ENCODE assay signal across 27 cellular contexts in genomic region chr3:154656496-154656895, GRCh38.
"Had no signal": no experiment of that assay in that cellular context is flagged by ENCODE, and none has a peak within 500 bp of the region (broad histone marks: within the 10 kb centered on the region; RNA-seq: fewer than 3 reads in every experiment).

No MANE protein-coding gene starts in this region.

- H3K27ac Mint-ChIP-seq: naive thymus-derived CD4-positive, alpha-beta T cell; natural killer cell treated with Interleukin-12 subunit alpha and Interleukin-12 subunit beta and Interleukin-15 and Interleukin-18, amount 100 ng/mL, for 72 hours; progenitor cell of endocrine pancreas; stimulated activated naive B cell treated with anti-CD40 and anti-IgM and Interleukin-4, amounts not matched to agents 10 μg/mL and 1 μg/mL and 100 μg/mL, for 72 hours had no signal

- H3K27me3 ChIP-seq: left lung, ovary, right atrium auricular region, right lobe of liver, stomach, testis, thyroid gland, transverse colon, upper lobe of left lung, vagina had no signal

- H3K9me3 Mint-ChIP-seq: stimulated activated naive B cell treated with anti-CD40 and anti-IgM and Interleukin-4, amounts not matched to agents 10 μg/mL and 1 μg/mL and 100 μg/mL, for 72 hours had no signal

- H3K4me3 Mint-ChIP-seq: naive thymus-derived CD4-positive, alpha-beta T cell; natural killer cell treated with Interleukin-12 subunit alpha and Interleukin-12 subunit beta and Interleukin-15 and Interleukin-18, amount 100 ng/mL, for 72 hours; stimulated activated naive B cell treated with anti-CD40 and anti-IgM and Interleukin-4, amounts not matched to agents 10 μg/mL and 1 μg/mL and 100 μg/mL, for 72 hours had no signal

- H3K9me3 ChIP-seq: left lung, lower lobe of right lung, ovary, right atrium auricular region, right lobe of liver, stomach, testis, thyroid gland, transverse colon, upper lobe of left lung, vagina had no signal

- H3K27me3 Mint-ChIP-seq: naive thymus-derived CD4-positive, alpha-beta T cell; natural killer cell treated with Interleukin-12 subunit alpha and Interleukin-12 subunit beta and Interleukin-15 and Interleukin-18, amount 100 ng/mL, for 72 hours; stimulated activated naive B cell treated with anti-CD40 and anti-IgM and Interleukin-4, amounts not matched to agents 10 μg/mL and 1 μg/mL and 100 μg/mL, for 72 hours had no signal

- H3K4me1 ChIP-seq: left lung, lower lobe of right lung, right atrium auricular region, right lobe of liver, stomach, testis, thyroid gland, transverse colon, upper lobe of left lung, vagina had no signal

- H3K27ac ChIP-seq: left lung, lower lobe of right lung, ovary, right atrium auricular region, right lobe of liver, skin epidermis, stomach, testis, thyroid gland, transverse colon, upper lobe of left lung, vagina had no signal

- ATAC-seq: left colon; left lung; lower lobe of right lung; naive thymus-derived CD4-positive, alpha-beta T cell; natural killer cell treated with Interleukin-12 subunit alpha and Interleukin-12 subunit beta and Interleukin-15 and Interleukin-18, amount 100 ng/mL, for 72 hours; right lobe of liver; stimulated activated naive B cell treated with anti-CD40 and anti-IgM and Interleukin-4, amounts not matched to agents 10 μg/mL and 1 μg/mL and 100 μg/mL, for 72 hours; stimulated activated naive CD8-positive, alpha-beta T cell treated with anti-CD3 and anti-CD28 coated beads, Interleukin-15, Interleukin-2, amounts not matched to agents 100 U/mL and 50 U/mL, for 24 hours had no signal

- H3K4me1 Mint-ChIP-seq: naive thymus-derived CD4-positive, alpha-beta T cell; stimulated activated naive B cell treated with anti-CD40 and anti-IgM and Interleukin-4, amounts not matched to agents 10 μg/mL and 1 μg/mL and 100 μg/mL, for 72 hours had no signal

- H3K36me3 ChIP-seq: left lung, lower lobe of right lung, ovary, right atrium auricular region, right lobe of liver, stomach, thyroid gland, transverse colon, upper lobe of left lung, vagina had no signal

- H3K36me3 Mint-ChIP-seq: naive thymus-derived CD4-positive, alpha-beta T cell; natural killer cell treated with Interleukin-12 subunit alpha and Interleukin-12 subunit beta and Interleukin-15 and Interleukin-18, amount 100 ng/mL, for 72 hours; stimulated activated naive B cell treated with anti-CD40 and anti-IgM and Interleukin-4, amounts not matched to agents 10 μg/mL and 1 μg/mL and 100 μg/mL, for 72 hours had no signal

- FAIRE-seq: keratinocyte had no signal

- DNase-seq: hippocampal formation; kidney glomerular epithelial cell; left colon; left lung; lower lobe of right lung; mammary epithelial cell; mesenchymal stem cell; naive thymus-derived CD4-positive, alpha-beta T cell; ovary; right lobe of liver; stimulated activated CD4-positive, alpha-beta T cell treated with anti-CD3 and anti-CD28 coated beads, Interleukin-12 subunit alpha, Interleukin-12 subunit beta, amount 100 ng/mL, for 4 hours; stimulated activated CD4-positive, alpha-beta T cell treated with anti-CD3 and anti-CD28 coated beads, Interleukin-15, amount 100 ng/mL, for 24 hours; stimulated activated CD4-positive, alpha-beta T cell treated with anti-CD3 and anti-CD28 coated beads, Interleukin-2, amount 100 ng/mL, for 24 hours; stimulated activated CD4-positive, alpha-beta T cell treated with anti-CD3 and anti-CD28 coated beads, Interleukin-4, amount 100 ng/mL, for 1 hour; stimulated activated naive B cell treated with anti-CD40 and anti-IgM and Interleukin-4, amounts not matched to agents 10 μg/mL and 1 μg/mL and 100 μg/mL, for 72 hours; stimulated activated naive CD8-positive, alpha-beta T cell treated with anti-CD3 and anti-CD28 coated beads, Interleukin-15, Interleukin-2, amounts not matched to agents 100 U/mL and 50 U/mL, for 24 hours; stomach; testis; thyroid gland; transverse colon; upper lobe of left lung had no signal

- H3K4me3 ChIP-seq: left lung, lower lobe of right lung, ovary, right atrium auricular region, right lobe of liver, skin epidermis, stomach, testis, thyroid gland, transverse colon, upper lobe of left lung, vagina had no signal
